Comparison of ENCODE assay signal across 19 cellular contexts in genomic region chr2:84963323-84963691, GRCh38. TPM values are rescaled to one million over a fixed set of nuclear protein-coding genes. Genes with fewer than 3 reads are reported as not detected.
DNase-seq lines count a peak whose midpoint lies in the region; ATAC-seq, FAIRE-seq and TF ChIP-seq lines count a peak whose summit lies in the region.
"Had no signal": no experiment of that assay in that cellular context is flagged by ENCODE, and none has a peak within 500 bp of the region (broad histone marks: within the 10 kb centered on the region; RNA-seq: fewer than 3 reads in every experiment).

No MANE protein-coding gene starts in this region.

- peaks cover 0 to 56% (median 25%) of the 10 kb centered on the region in 11 experiments; a peak in 12 of 22 replicates for H4K20me1 ChIP-seq in BLaER1 treated with 17β-estradiol and CSF1 and Interleukin-3, amounts not matched to agents 10 nM and 100 nM
- no peaks in the 10 kb centered on the region for H4K20me1 ChIP-seq in HepG2 (ENCODE audit: insufficient read depth, low read length)

- H3K4me1 ChIP-seq in BLaER1 treated with 17β-estradiol and CSF1 and Interleukin-3, amounts not matched to agents 10 nM and 100 nM, result peaks cover 33 to 86% (median 58%) of the 10 kb centered on the region in 10 experiments
- H3K4me1 ChIP-seq in HepG2 (ENCODE audit: insufficient read depth, low read length), result peaks cover 88% of the 10 kb centered on the region

- in situ Hi-C loops in HepG2 (cut with HindIII; ENCODE audit: extremely low pct_ligation_motif_present, low pct_unique_long_range_greater_than_20kb), result no loop called here

- no peak for ATAC-seq in activated B cell treated with CpG ODN at 0.5 μM for 24 hours (ENCODE audit: low read depth)
- ATAC-seq in HepG2, result no peak
- no peak for ATAC-seq in HG03565 (IDR thresholded peaks at IDR 0.05; ENCODE audit: unreplicated experiment)

- FAIRE-seq in HepG2 (lab: Jason Lieb, UNC), result no peak

- TF ChIP-seq RAD21 in HepG2 (CRISPR knock-in tag; IDR thresholded peaks at IDR 0.05), result no peak

- TF ChIP-seq EP300 in HepG2 (IDR thresholded peaks at IDR 0.05; ENCODE audit: low read depth in 2 of 2, low read length in 2 of 2), result no peak
- no peak for TF ChIP-seq EP300 in HepG2 (CRISPR knock-in tag; IDR thresholded peaks at IDR 0.05; ENCODE audit: borderline replicate concordance)

- peaks cover 31% of the 10 kb centered on the region for H3K36me3 Mint-ChIP-seq in activated B cell treated with CpG ODN at 0.5 μM for 24 hours (ENCODE audit: low read depth)

- H3K27ac ChIP-seq in 22Rv1 (peak overlapping the region; percentile 99), HepG2 (ENCODE audit: extremely low read length, insufficient read depth, low read length) (peak overlapping the region; percentile 87)
- peak overlapping the region in 2 of 11 experiments; percentile 9 to 30; a peak in 2 of 22 replicates for H3K27ac ChIP-seq in BLaER1 treated with 17β-estradiol and CSF1 and Interleukin-3, amounts not matched to agents 10 nM and 100 nM
- H3K27ac ChIP-seq: parathyroid adenoma, thoracic aorta had no signal

- POLR2A ChIA-PET in activated B cell treated with CpG ODN at 0.5 μM for 24 hours (lab: Charles Lee) (interaction anchor here (1.0 kb wide), 1 partner anchor 20 kb away, joined by 6 read pairs; no protein-coding TSS in a partner anchor), HepG2 (lab: Yijun Ruan, JAX) (interaction anchor here (3.3 kb wide), 1 partner anchor 37 kb away, joined by 18 read pairs; no protein-coding TSS in a partner anchor)

- no peaks in the 10 kb centered on the region for H3K27me3 Mint-ChIP-seq in activated B cell treated with CpG ODN at 0.5 μM for 24 hours

- DNase-seq in activated B cell treated with CpG ODN at 0.5 μM for 24 hours (no peak), HepG2 (ENCODE audit: low spot score) (no peak), NCI-H526 treated with DMSO at 0.1 percent for 48 hours (lab: John Stamatoyannopoulos, UW) (no peak), HuH-7.5 (ENCODE audit: low spot score) (no peak), D341Med (ENCODE audit: low spot score) (no peak)
- DNase-seq: activated CD4-positive, alpha-beta T cell treated with anti-CD3 and anti-CD28 coated beads for 4 hours; anterior cingulate cortex; DMS79 treated with DMSO at 0.1 percent for 48 hours; KG1; NCI-H1048; NCI-H2029 treated with DMSO at 0.1 percent for 48 hours; NCI-H524 treated with DMSO at 0.1 percent for 48 hours; stimulated activated CD4-positive, alpha-beta T cell treated with anti-CD3 and anti-CD28 coated beads, Interleukin-4, amount 100 ng/mL, for 1 hour had no signal

- peaks cover 30 to 72% (median 56%) of the 10 kb centered on the region in 11 experiments for H3K36me3 ChIP-seq in BLaER1 treated with 17β-estradiol and CSF1 and Interleukin-3, amounts not matched to agents 10 nM and 100 nM
- H3K36me3 ChIP-seq in HepG2 (replicated peaks in 1 of 2; ENCODE audit: control insufficient read depth in 1 of 2, insufficient read depth in 2 of 2, low read length in 2 of 2), result no peaks in the 10 kb centered on the region

- intact Hi-C loops in activated B cell treated with CpG ODN at 0.5 μM for 24 hours (cut with micrococcal nuclease), result no loop called here
- intact Hi-C loops in HepG2 (cut with micrococcal nuclease; ENCODE audit: unreplicated experiment), result loop anchor here (1.0 to 2.0 kb wide), 2 partner anchors 9 to 37 kb away; no protein-coding TSS in a partner anchor

- no peaks in the 10 kb centered on the region for H3K9me3 Mint-ChIP-seq in activated B cell treated with CpG ODN at 0.5 μM for 24 hours

- no peak overlapping the region for H3K4me3 Mint-ChIP-seq in activated B cell treated with CpG ODN at 0.5 μM for 24 hours

- no peak overlapping the region for H2AFZ ChIP-seq in HepG2 (ENCODE audit: low read length)
- H2AFZ ChIP-seq: parathyroid adenoma had no signal

- no peaks in the 10 kb centered on the region for H3K27me3 ChIP-seq in BLaER1 treated with 17β-estradiol and CSF1 and Interleukin-3, amounts not matched to agents 10 nM and 100 nM
- H3K27me3 ChIP-seq in HepG2 (ENCODE audit: control insufficient read depth in 1 of 2, insufficient read depth in 2 of 2, low read length in 2 of 2), result no peaks in the 10 kb centered on the region

- H3K27ac Mint-ChIP-seq in activated B cell treated with CpG ODN at 0.5 μM for 24 hours, result peak overlapping the region; percentile 8

- H3K9ac ChIP-seq in BLaER1 treated with 17β-estradiol and CSF1 and Interleukin-3, amounts not matched to agents 10 nM and 100 nM, result no peak overlapping the region
- H3K9ac ChIP-seq in HepG2 (ENCODE audit: insufficient read depth, low read depth, low read length), result peak overlapping the region; percentile 42
- H3K9ac ChIP-seq: parathyroid adenoma had no signal

- no peaks in the 10 kb centered on the region for H3K9me3 ChIP-seq in BLaER1 treated with 17β-estradiol and CSF1 and Interleukin-3, amounts not matched to agents 10 nM and 100 nM (replicated peaks in 1 of 11)
- no peaks in the 10 kb centered on the region for H3K9me3 ChIP-seq in HepG2 (ENCODE audit: low read length)
- H3K9me3 ChIP-seq: HAP-1, thoracic aorta had no signal

- H3K4me1 Mint-ChIP-seq in activated B cell treated with CpG ODN at 0.5 μM for 24 hours, result peaks cover 68% of the 10 kb centered on the region

- TF ChIP-seq CTCF in 22Rv1 (IDR thresholded peaks at IDR 0.05) (no peak), activated B cell treated with CpG ODN at 0.5 μM for 24 hours (IDR thresholded peaks at IDR 0.05) (no peak), HepG2 (CRISPR knock-in tag; IDR thresholded peaks at IDR 0.05) (no peak)

- peak overlapping the region; percentile 16 to 88 (median 62); a peak in 19 of 22 replicates for H3K4me2 ChIP-seq in BLaER1 treated with 17β-estradiol and CSF1 and Interleukin-3, amounts not matched to agents 10 nM and 100 nM
- peak overlapping the region; percentile 69 for H3K4me2 ChIP-seq in HepG2 (ENCODE audit: low read depth, low read length)

- TF ChIP-seq POLR2A in HepG2 (IDR thresholded peaks at IDR 0.05; ENCODE audit: insufficient read depth in 1 of 2, low read depth in 2 of 2, low read length in 2 of 2), result no peak

- H3K4me3 ChIP-seq in BLaER1 treated with 17β-estradiol and CSF1 and Interleukin-3, amounts not matched to agents 10 nM and 100 nM, result no peak overlapping the region
- H3K4me3 ChIP-seq in HepG2 (replicated peaks in 1 of 3; ENCODE audit: insufficient read depth in 1 of 3, low read depth in 2 of 3, low read length in 3 of 3), result peak overlapping the region in 1 of 3 experiments; percentile 36; a peak in 1 of 6 replicates
- H3K4me3 ChIP-seq: HAP-1, thoracic aorta had no signal

- CTCF ChIA-PET in activated B cell treated with CpG ODN at 0.5 μM for 24 hours (lab: Charles Lee) (no interaction called here), HepG2 (lab: Yijun Ruan, JAX; ENCODE audit: low intra/inter-chr PET ratio, low total read pairs) (no interaction called here)

- 5% methylated on average over 2 of the region's 2 CpGs for WGBS in HepG2 (ENCODE audit: low lambda C conversion rate)

- peaks cover 13% of the 10 kb centered on the region for H3K79me2 ChIP-seq in HepG2 (ENCODE audit: insufficient read depth, low read length)

- BruUV-seq in HepG2 (replicated peaks; lab: Mats Ljungman, UMichigan), result no TSS peak

RNA-seq across cellular contexts. Expression of gene KCMF1, which starts 7.7 kb away (rescaled TPM):
- total RNA-seq in activated B cell treated with CpG ODN at 0.5 μM for 24 hours (77.1 and 96.6 TPM in 2 replicates), HepG2 (2016; rRNA removed; fragmentation: Illumina TruSeq; extraction: Trizol) (62.1 and 64.6 TPM in 2 replicates)
- 70.3 and 83.0 TPM in 2 replicates for total RNA-seq in HepG2 (2016; cell fraction: cytosol; rRNA removed; fragmentation: Illumina TruSeq; extraction: Trizol; ENCODE audit: low read depth)
- total RNA-seq in HepG2 (2016; cell fraction: insoluble cytoplasmic fraction; rRNA removed; fragmentation: Illumina TruSeq; extraction: Trizol), result 58.7 and 60.0 TPM in 2 replicates
- 130 and 138 TPM in 2 replicates for total RNA-seq in HepG2 (2016; cell fraction: membrane; rRNA removed; fragmentation: Illumina TruSeq; extraction: Trizol)
- 26.8 and 30.5 TPM in 2 replicates for total RNA-seq in HepG2 (2016; cell fraction: nucleus; rRNA removed; fragmentation: Illumina TruSeq; extraction: Trizol)
- 84.0 and 116 TPM in 2 replicates for polyA plus RNA-seq in HepG2 (2011; rRNA removed)
- 56.6 and 82.6 TPM in 2 replicates for polyA plus RNA-seq in HepG2 (2011; cell fraction: cytosol; rRNA removed)
- 32.2 and 32.7 TPM in 2 replicates for polyA plus RNA-seq in HepG2 (2011; cell fraction: nucleus; rRNA removed)
- polyA plus RNA-seq in HepG2 (2012), result 88.5 and 102 TPM in 2 replicates
- 102 and 116 TPM in 2 replicates for polyA plus RNA-seq in HepG2 (2016; cell fraction: cytosol; fragmentation: Illumina TruSeq; extraction: Trizol; ENCODE audit: low read depth)
- polyA plus RNA-seq in HepG2 (2016; cell fraction: insoluble cytoplasmic fraction; fragmentation: Illumina TruSeq; extraction: Trizol; ENCODE audit: low read depth), result 68.3 and 73.2 TPM in 2 replicates
- 124 and 125 TPM in 2 replicates for polyA plus RNA-seq in HepG2 (2016; cell fraction: membrane; fragmentation: Illumina TruSeq; extraction: Trizol; ENCODE audit: low read depth)
- polyA plus RNA-seq in HepG2 (2016; cell fraction: nucleus; fragmentation: Illumina TruSeq; extraction: Trizol; ENCODE audit: insufficient read depth, low read depth), result 42.2 and 45.3 TPM in 2 replicates
- 60.2 and 78.6 TPM in 2 replicates for polyA minus RNA-seq in HepG2 (2011; rRNA and poly(A)+ RNA removed; ENCODE audit: low replicate concordance)
- polyA minus RNA-seq in HepG2 (2011; cell fraction: cytosol; rRNA and poly(A)+ RNA removed), result 66.3 and 77.2 TPM in 2 replicates
- polyA minus RNA-seq in HepG2 (2011; cell fraction: nucleus; rRNA and poly(A)+ RNA removed), result 32.3 and 45.8 TPM in 2 replicates

RNA-seq across cellular contexts. Expression of gene TMSB10, which starts 57.9 kb away (rescaled TPM):
- total RNA-seq in activated B cell treated with CpG ODN at 0.5 μM for 24 hours, result 925 and 1,069 TPM in 2 replicates
- total RNA-seq in HepG2 (2016; rRNA removed; fragmentation: Illumina TruSeq; extraction: Trizol), result 708 and 754 TPM in 2 replicates
- 577 and 682 TPM in 2 replicates for total RNA-seq in HepG2 (2016; cell fraction: cytosol; rRNA removed; fragmentation: Illumina TruSeq; extraction: Trizol; ENCODE audit: low read depth)
- total RNA-seq in HepG2 (2016; cell fraction: insoluble cytoplasmic fraction; rRNA removed; fragmentation: Illumina TruSeq; extraction: Trizol), result 702 and 711 TPM in 2 replicates
- total RNA-seq in HepG2 (2016; cell fraction: membrane; rRNA removed; fragmentation: Illumina TruSeq; extraction: Trizol), result 753 and 798 TPM in 2 replicates
- total RNA-seq in HepG2 (2016; cell fraction: nucleus; rRNA removed; fragmentation: Illumina TruSeq; extraction: Trizol), result 206 and 246 TPM in 2 replicates
- polyA plus RNA-seq in HepG2 (2011; rRNA removed), result 528 and 665 TPM in 2 replicates
- polyA plus RNA-seq in HepG2 (2011; cell fraction: cytosol; rRNA removed), result 1,060 and 1,065 TPM in 2 replicates
- polyA plus RNA-seq in HepG2 (2011; cell fraction: nucleus; rRNA removed), result 311 and 445 TPM in 2 replicates
- polyA plus RNA-seq in HepG2 (2012), result 917 and 1,099 TPM in 2 replicates
- polyA plus RNA-seq in HepG2 (2016; cell fraction: cytosol; fragmentation: Illumina TruSeq; extraction: Trizol; ENCODE audit: low read depth), result 700 and 865 TPM in 2 replicates
- polyA plus RNA-seq in HepG2 (2016; cell fraction: insoluble cytoplasmic fraction; fragmentation: Illumina TruSeq; extraction: Trizol; ENCODE audit: low read depth), result 669 and 773 TPM in 2 replicates
- polyA plus RNA-seq in HepG2 (2016; cell fraction: membrane; fragmentation: Illumina TruSeq; extraction: Trizol; ENCODE audit: low read depth), result 819 and 872 TPM in 2 replicates
- 429 and 431 TPM in 2 replicates for polyA plus RNA-seq in HepG2 (2016; cell fraction: nucleus; fragmentation: Illumina TruSeq; extraction: Trizol; ENCODE audit: insufficient read depth, low read depth)
- polyA minus RNA-seq in HepG2 (2011; rRNA and poly(A)+ RNA removed; ENCODE audit: low replicate concordance), result 67.4 and 236 TPM in 2 replicates
- 123 and 157 TPM in 2 replicates for polyA minus RNA-seq in HepG2 (2011; cell fraction: cytosol; rRNA and poly(A)+ RNA removed)
- 35.6 and 38.8 TPM in 2 replicates for polyA minus RNA-seq in HepG2 (2011; cell fraction: nucleus; rRNA and poly(A)+ RNA removed)
